In the genomic region with DNA sequence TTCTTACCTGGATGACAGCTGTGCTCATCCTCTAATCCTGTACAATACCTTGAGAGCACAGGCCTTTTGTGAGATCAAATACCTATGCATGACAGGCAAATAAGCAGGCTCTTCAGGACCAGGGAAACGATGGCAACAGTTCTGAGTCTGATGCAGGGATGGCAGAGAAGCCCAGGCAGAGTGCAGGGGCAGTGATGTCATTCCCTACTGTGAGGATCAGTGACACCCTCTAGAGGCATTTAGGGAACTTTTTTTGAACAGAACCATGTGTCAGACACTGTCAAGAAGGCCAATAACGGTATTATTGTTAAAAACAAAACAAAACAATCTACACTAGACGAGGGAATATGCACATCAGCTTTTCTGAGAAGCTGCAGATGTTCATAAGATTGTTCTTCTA, we compare ENCODE assay signal across 8 cellular contexts.
DNase-seq lines count a peak whose midpoint lies in the region; ATAC-seq, FAIRE-seq and TF ChIP-seq lines count a peak whose summit lies in the region.

No MANE protein-coding gene starts in this region.

- H3K4me3 ChIP-seq in bronchial epithelial cell (ENCODE audit: low read depth, low read length) (no peak overlapping the region), mesenchymal stem cell (ENCODE audit: insufficient read depth in 1 of 2, low read depth in 1 of 2, low read length in 2 of 2) (no peak overlapping the region)

- H3K9me3 Mint-ChIP-seq in CD4-positive, alpha-beta T cell, result no peaks in the 10 kb centered on the region

- peak; percentile 30 for TF ChIP-seq CTCF in bronchial epithelial cell (IDR thresholded peaks at IDR 0.05; ENCODE audit: insufficient read depth, low read length, severe bottlenecking)
- TF ChIP-seq CTCF in CD4-positive, alpha-beta T cell (IDR thresholded peaks at IDR 0.05), result no peak

- no peak overlapping the region for H2AK5ac ChIP-seq in mesenchymal stem cell (ENCODE audit: low read length, severe bottlenecking)

- H4K91ac ChIP-seq in mesenchymal stem cell (ENCODE audit: low read length), result no peak overlapping the region

- H2BK15ac ChIP-seq in mesenchymal stem cell (ENCODE audit: low read depth, poor library complexity, severe bottlenecking), result no peak overlapping the region

- no peak for ATAC-seq in CD4-positive, alpha-beta T cell (ENCODE audit: poor library complexity)

- peak overlapping the region; percentile 31 for H3K9ac ChIP-seq in mesenchymal stem cell (ENCODE audit: low read length)

- peaks cover 11% of the 10 kb centered on the region for H3K27me3 Mint-ChIP-seq in CD4-positive, alpha-beta T cell

- no peak overlapping the region for H4K8ac ChIP-seq in mesenchymal stem cell (ENCODE audit: low read length)

- no peak overlapping the region for H3K4me3 Mint-ChIP-seq in CD4-positive, alpha-beta T cell

- no peak overlapping the region for H2BK5ac ChIP-seq in mesenchymal stem cell (ENCODE audit: low read depth, low read length, poor library complexity, severe bottlenecking)

- no peak overlapping the region for H2AFZ ChIP-seq in mesenchymal stem cell (ENCODE audit: low read depth, low read length)

- WGBS in mesenchymal stem cell, result 52% methylated on average over 2 of the region's 3 CpGs

- H3K4me1 ChIP-seq in mesenchymal stem cell (ENCODE audit: control insufficient read depth, insufficient read depth, low read depth, low read length), result no peaks in the 10 kb centered on the region

- H3K4me2 ChIP-seq in mesenchymal stem cell (ENCODE audit: low read length, poor library complexity, severe bottlenecking), result no peak overlapping the region

- H2BK12ac ChIP-seq in mesenchymal stem cell (ENCODE audit: low read length in 2 of 2), result no peak overlapping the region

- no peak overlapping the region for H3K23ac ChIP-seq in mesenchymal stem cell (ENCODE audit: low read length in 2 of 2)

- POLR2A ChIA-PET in CD4-positive, alpha-beta T cell (lab: Charles Lee), result no interaction called here

- H3K27ac ChIP-seq in mesenchymal stem cell (ENCODE audit: low read length, poor library complexity, severe bottlenecking), result no peak overlapping the region
- no peak overlapping the region for H3K27ac ChIP-seq in CD4-positive, alpha-beta T cell (ENCODE audit: low read depth, low read length)

- DNase-seq in ELF-1 (ENCODE audit: low read depth, low spot score) (peak; percentile 32), HuH-7.5 (ENCODE audit: low spot score) (peak; percentile 27), bronchial epithelial cell (ENCODE audit: low read depth) (peak; percentile 50), mesenchymal stem cell (peak; percentile 5), retina (no peak), mucosa of gallbladder (ENCODE audit: low spot score) (no peak), NOMO-1 (lab: John Stamatoyannopoulos, UW; ENCODE audit: unreplicated experiment in 2 of 2) (no peak)
- DNase-seq in CD4-positive, alpha-beta T cell, result no peak

- H3K36me3 Mint-ChIP-seq in CD4-positive, alpha-beta T cell (ENCODE audit: low read depth), result no peaks in the 10 kb centered on the region

- H3K18ac ChIP-seq in mesenchymal stem cell (ENCODE audit: low read depth in 1 of 2, low read length in 2 of 2), result no peak overlapping the region

- FAIRE-seq in bronchial epithelial cell (lab: Jason Lieb, UNC), result no peak

- no peaks in the 10 kb centered on the region for H3K9me3 ChIP-seq in mesenchymal stem cell (ENCODE audit: control insufficient read depth, low read length)
- H3K9me3 ChIP-seq in CD4-positive, alpha-beta T cell (ENCODE audit: control insufficient read depth, low read length), result no peaks in the 10 kb centered on the region

- H3K79me1 ChIP-seq in mesenchymal stem cell (replicated peaks; ENCODE audit: low read length, poor library complexity, severe bottlenecking), result no peaks in the 10 kb centered on the region

- H3K36me3 ChIP-seq in bronchial epithelial cell (ENCODE audit: control insufficient read depth, insufficient read depth, low read length) (no peaks in the 10 kb centered on the region), mesenchymal stem cell (ENCODE audit: control insufficient read depth in 1 of 2, insufficient read depth in 2 of 2, low read depth in 1 of 2, low read length in 2 of 2) (no peaks in the 10 kb centered on the region)

- intact Hi-C loops in CD4-positive, alpha-beta T cell (cut with DNase I, micrococcal nuclease), result no loop called here

- H3K27ac Mint-ChIP-seq in CD4-positive, alpha-beta T cell, result no peak overlapping the region

- no peak overlapping the region for H3K14ac ChIP-seq in mesenchymal stem cell (ENCODE audit: low read length in 2 of 2)

- H3K27me3 ChIP-seq in bronchial epithelial cell (ENCODE audit: control insufficient read depth, insufficient read depth, low read length) (no peaks in the 10 kb centered on the region), mesenchymal stem cell (ENCODE audit: control insufficient read depth in 1 of 2, insufficient read depth in 1 of 2, low read length in 2 of 2) (peaks cover 6 to 11% of the 10 kb centered on the region in 2 experiments)
- H3K27me3 ChIP-seq in CD4-positive, alpha-beta T cell (ENCODE audit: control insufficient read depth, insufficient read depth, low read length), result peaks cover 4% of the 10 kb centered on the region

- CTCF ChIA-PET in CD4-positive, alpha-beta T cell (lab: Charles Lee), result interaction anchor here (1.0 kb wide), 1 partner anchor 10 kb away, joined by 3 read pairs; no protein-coding TSS in a partner anchor

- no peaks in the 10 kb centered on the region for H3K4me1 Mint-ChIP-seq in CD4-positive, alpha-beta T cell (ENCODE audit: low read depth)

- H2BK120ac ChIP-seq in mesenchymal stem cell (ENCODE audit: low read depth, low read length), result no peak overlapping the region

- H3K4ac ChIP-seq in mesenchymal stem cell (ENCODE audit: low read depth in 1 of 2, low read length in 2 of 2), result no peak overlapping the region

Comparison
In these comparisons a context has a peak if more than half of its experiments do, and no peak if none do; other contexts are left out.
1. DNase-seq: peak in ELF-1 (single experiment), HuH-7.5 (single experiment), bronchial epithelial cell (single experiment) and mesenchymal stem cell (single experiment); none in retina (single experiment), mucosa of gallbladder (single experiment), NOMO-1 (0 of 2) and CD4-positive, alpha-beta T cell (0 of 10).